In genomic region chr2:218395826-218396687, GRCh38 we compare ENCODE assay signal across 8 cellular contexts. TPM values are rescaled to one million over a fixed set of nuclear protein-coding genes. Genes with fewer than 3 reads are reported as not detected.
DNase-seq lines count a peak whose midpoint lies in the region; TF ChIP-seq lines count a peak whose summit lies in the region.

No MANE protein-coding gene starts in this region.

- H3K36me3 ChIP-seq in H7 (replicated peaks; ENCODE audit: control insufficient read depth, insufficient read depth, low read length), result no peaks in the 10 kb centered on the region

- H3K9me3 Mint-ChIP-seq in nephron, result no peaks in the 10 kb centered on the region
- no peaks in the 10 kb centered on the region for H3K9me3 Mint-ChIP-seq in stimulated activated naive CD8-positive, alpha-beta T cell treated with anti-CD3 and anti-CD28 coated beads, Interleukin-15, Interleukin-2, amounts not matched to agents 100 ng/mL and 50 ng/mL, for 24 hours

- peak; percentile 96 for DNase-seq in ELR (ENCODE audit: low read depth)
- DNase-seq in H7, result peak; percentile 96
- DNase-seq in LoVo (ENCODE audit: low spot score), result peak; percentile 94
- DNase-seq in RWPE1 (ENCODE audit: low spot score), result peak; percentile 90
- DNase-seq in activated effector memory CD4-positive, alpha-beta T cell treated with Interleukin-2 at 50 U/mL for 16 hours, result peak; percentile 93
- peak; percentile 98 for DNase-seq in fibroblast of the aortic adventitia (ENCODE audit: low read depth)

- POLR2A ChIA-PET in RWPE1 (lab: Yijun Ruan, JAX; ENCODE audit: low non-redundant PET), result interaction anchor here (0.7 to 1.0 kb wide), 2 partner anchors 16 to 113 kb away, joined by 3 to 4 read pairs; no protein-coding TSS in a partner anchor

- H3K27me3 Mint-ChIP-seq in nephron (ENCODE audit: low read depth), result peaks cover 22% of the 10 kb centered on the region
- peaks cover 5% of the 10 kb centered on the region for H3K27me3 Mint-ChIP-seq in stimulated activated naive CD8-positive, alpha-beta T cell treated with anti-CD3 and anti-CD28 coated beads, Interleukin-15, Interleukin-2, amounts not matched to agents 100 ng/mL and 50 ng/mL, for 24 hours

- CTCF ChIA-PET in RWPE1 (lab: Yijun Ruan, JAX), result interaction anchor here (0.5 to 1.0 kb wide), 7 partner anchors 9 to 496 kb away, joined by 3 to 5 read pairs (median 3); no protein-coding TSS in a partner anchor

- TF ChIP-seq CTCF in RWPE1 (conservative IDR thresholded peaks at IDR 0.05; ENCODE audit: low read depth) (peak; percentile 91), fibroblast of the aortic adventitia (IDR thresholded peaks at IDR 0.05; ENCODE audit: insufficient read depth, low read length) (peak; percentile 73), nephron (IDR thresholded peaks at IDR 0.05; ENCODE audit: unreplicated experiment in 3 of 3) (peak; percentile 92 to 99 (median 94))

- peak overlapping the region; percentile 100 for H3K27ac Mint-ChIP-seq in nephron
- peak overlapping the region; percentile 84 for H3K27ac Mint-ChIP-seq in stimulated activated naive CD8-positive, alpha-beta T cell treated with anti-CD3 and anti-CD28 coated beads, Interleukin-15, Interleukin-2, amounts not matched to agents 100 ng/mL and 50 ng/mL, for 24 hours

- H3K4me3 ChIP-seq in H7 (ENCODE audit: insufficient read depth, low read depth, low read length) (peak overlapping the region; percentile 64), fibroblast of the aortic adventitia (ENCODE audit: low read depth, low read length) (peak overlapping the region; percentile 82)

- H3K27ac ChIP-seq in RWPE1, result peak overlapping the region; percentile 99

- H3K4me3 Mint-ChIP-seq in nephron, result peak overlapping the region; percentile 96 to 98 (median 96)
- peak overlapping the region; percentile 88 for H3K4me3 Mint-ChIP-seq in stimulated activated naive CD8-positive, alpha-beta T cell treated with anti-CD3 and anti-CD28 coated beads, Interleukin-15, Interleukin-2, amounts not matched to agents 100 ng/mL and 50 ng/mL, for 24 hours

- H3K4me1 Mint-ChIP-seq in nephron, result peaks cover 23% of the 10 kb centered on the region
- peaks cover 56% of the 10 kb centered on the region for H3K4me1 Mint-ChIP-seq in stimulated activated naive CD8-positive, alpha-beta T cell treated with anti-CD3 and anti-CD28 coated beads, Interleukin-15, Interleukin-2, amounts not matched to agents 100 ng/mL and 50 ng/mL, for 24 hours (ENCODE audit: low read depth)

- peaks cover 31% of the 10 kb centered on the region for H3K27me3 ChIP-seq in H7 (ENCODE audit: control insufficient read depth, insufficient read depth, low read length)

- H3K36me3 Mint-ChIP-seq in nephron (ENCODE audit: low read depth), result no peaks in the 10 kb centered on the region
- H3K36me3 Mint-ChIP-seq in stimulated activated naive CD8-positive, alpha-beta T cell treated with anti-CD3 and anti-CD28 coated beads, Interleukin-15, Interleukin-2, amounts not matched to agents 100 ng/mL and 50 ng/mL, for 24 hours (ENCODE audit: low read depth), result no peaks in the 10 kb centered on the region

RNA-seq across cellular contexts. Expression of gene CTDSP1, which starts 3.6 kb away (rescaled TPM):
- total RNA-seq in H7 (2014; rRNA removed; shearing (Covaris generic)), result 25.4 and 29.9 TPM in 2 replicates
- total RNA-seq in fibroblast of the aortic adventitia (ENCODE audit: low replicate concordance), result 53.6 and 70.4 TPM in 2 replicates

RNA-seq across cellular contexts. Expression of gene SLC11A1, which starts 14.0 kb away (rescaled TPM):
- total RNA-seq in H7 (2014; rRNA removed; shearing (Covaris generic)), result not detected in 2 replicates
- 0.09 and 0.33 TPM in 2 replicates for total RNA-seq in fibroblast of the aortic adventitia (ENCODE audit: low replicate concordance)

RNA-seq across cellular contexts. Expression of gene VIL1, which starts 22.9 kb away (rescaled TPM):
- total RNA-seq in H7 (2014; rRNA removed; shearing (Covaris generic)), result 0.07 and 3.0 TPM in 2 replicates
- total RNA-seq in fibroblast of the aortic adventitia (ENCODE audit: low replicate concordance), result not detected in 2 replicates

RNA-seq across cellular contexts. Expression of gene CATIP, which starts 39.4 kb away (rescaled TPM):
- 0.76 TPM in 1 of 2 replicates, not detected in the other for total RNA-seq in H7 (2014; rRNA removed; shearing (Covaris generic))
- total RNA-seq in fibroblast of the aortic adventitia (ENCODE audit: low replicate concordance), result not detected in 2 replicates

Comparison
In these comparisons a context has a peak if more than half of its experiments do, and no peak if none do; other contexts are left out.
1. Peak in every context shown above with its lines: DNase-seq, H3K4me3 ChIP-seq and H3K27ac ChIP-seq.